ENCODE assay signal across 22 cellular contexts in genomic region chr20:29325304-29325640, GRCh38.
"Had no signal": no experiment of that assay in that cellular context is flagged by ENCODE, and none has a peak within 500 bp of the region (broad histone marks: within the 10 kb centered on the region; RNA-seq: fewer than 3 reads in every experiment).

No MANE protein-coding gene starts in this region.

- H3K27me3 Mint-ChIP-seq: activated B cell treated with CpG ODN at 0.5 μM for 24 hours, brain had no signal

- H3K4me3 Mint-ChIP-seq: activated B cell treated with CpG ODN at 0.5 μM for 24 hours; activated CD4-positive, alpha-beta memory T cell treated with anti-CD3 and anti-CD28 coated beads for 36 hours; activated CD4-positive, alpha-beta T cell treated with anti-CD3 and anti-CD28 coated beads for 36 hours; brain; dendritic cell treated with granulocyte-macrophage colony-stimulating factor and Interleukin-4, amounts not matched to agents 40 ng/mL and 50 ng/mL, for 4 days; nephron; T-cell had no signal

- H3K36me3 ChIP-seq: neutrophil, ovary, prostate gland, thyroid gland had no signal

- H3K4me3 ChIP-seq: ovary, prostate gland, thyroid gland had no signal

- H3K4me1 ChIP-seq: prostate gland, thyroid gland had no signal

- ATAC-seq: activated CD4-positive, alpha-beta T cell treated with anti-CD3 and anti-CD28 coated beads for 36 hours; left ventricle myocardium superior; SK-N-SH treated with all-trans-retinoic acid at 6 μM for 48 hours had no signal

- DNase-seq: activated B cell treated with CpG ODN at 0.5 μM for 24 hours; activated CD4-positive, alpha-beta memory T cell treated with anti-CD3 and anti-CD28 coated beads for 36 hours; activated CD4-positive, alpha-beta T cell treated with anti-CD3 and anti-CD28 coated beads for 36 hours; anterior cingulate cortex; effector CD8-positive, alpha-beta T cell; erythroblast; foreskin melanocyte; hippocampal formation; left ventricle myocardium superior; mammary epithelial cell; ovary; stimulated activated CD4-positive, alpha-beta T cell treated with anti-CD3 and anti-CD28 coated beads, Interleukin-2, amount 100 ng/mL, for 48 hours; stimulated activated naive CD4-positive, alpha-beta T cell; T-cell; T1000; thyroid gland had no signal

- H3K36me3 Mint-ChIP-seq: T-cell had no signal

- H3K27ac Mint-ChIP-seq: activated B cell treated with CpG ODN at 0.5 μM for 24 hours; activated CD4-positive, alpha-beta memory T cell treated with anti-CD3 and anti-CD28 coated beads for 36 hours; activated CD4-positive, alpha-beta T cell treated with anti-CD3 and anti-CD28 coated beads for 36 hours; brain; dendritic cell treated with granulocyte-macrophage colony-stimulating factor and Interleukin-4, amounts not matched to agents 40 ng/mL and 50 ng/mL, for 4 days; nephron; T-cell had no signal

- H3K27me3 ChIP-seq: ovary, thyroid gland had no signal

- H3K4me1 Mint-ChIP-seq: activated B cell treated with CpG ODN at 0.5 μM for 24 hours; activated CD4-positive, alpha-beta T cell treated with anti-CD3 and anti-CD28 coated beads for 36 hours; brain; nephron had no signal

- H3K9me3 ChIP-seq: neutrophil, ovary, prostate gland, thyroid gland had no signal

- H3K27ac ChIP-seq: neutrophil, ovary, prostate gland, thyroid gland had no signal
